Comparison of ENCODE assay signal across 31 cellular contexts in the genomic region with DNA sequence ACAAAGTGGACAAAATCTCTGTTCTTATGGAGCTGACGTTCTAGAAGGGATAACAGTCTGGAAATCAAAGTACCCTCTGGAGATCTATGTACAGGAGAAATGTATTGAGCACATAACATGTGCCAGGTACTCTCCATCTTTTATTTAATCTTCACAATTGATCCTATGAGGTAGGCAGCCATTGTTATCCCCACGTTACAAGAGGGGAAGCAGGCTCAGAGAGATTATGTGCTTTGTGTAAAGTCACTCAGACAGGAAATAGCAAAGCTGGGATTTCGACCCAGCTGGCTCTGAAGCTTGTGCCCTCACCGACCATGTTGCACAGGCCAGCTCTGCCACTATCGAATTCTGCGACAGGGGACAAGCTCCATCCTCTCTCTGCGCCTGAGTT. TPM values are rescaled to one million over a fixed set of nuclear protein-coding genes. Genes with fewer than 3 reads are reported as not detected.
A peak's percentile ranks its signal among the peaks of the same experiment; 100 is the strongest.
DNase-seq lines count a peak whose midpoint lies in the region; ATAC-seq and TF ChIP-seq lines count a peak whose summit lies in the region.
"Had no signal": no experiment of that assay in that cellular context is flagged by ENCODE, and none has a peak within 500 bp of the region (broad histone marks: within the 10 kb centered on the region; RNA-seq: fewer than 3 reads in every experiment).

No MANE protein-coding gene starts in this region.

- ATAC-seq in GM19467 (IDR thresholded peaks at IDR 0.05; ENCODE audit: unreplicated experiment) (no peak), GM19023 (IDR thresholded peaks at IDR 0.05; ENCODE audit: unreplicated experiment) (no peak)
- ATAC-seq: activated T-cell treated with anti-CD3 and anti-CD28 coated beads, Interleukin-2, amount 50 U/mL, for 72 hours; body of pancreas; lower lobe of right lung; naive thymus-derived CD4-positive, alpha-beta T cell had no signal

- POLR2A ChIA-PET in AG04450 (lab: Yijun Ruan, JAX), result no interaction called here

- H3K9me3 ChIP-seq in AG04450 (ENCODE audit: control insufficient read depth, insufficient read depth, low read length), result no peaks in the 10 kb centered on the region; the same call in 1 of the 2 replicates
- no peaks in the 10 kb centered on the region for H3K9me3 ChIP-seq in esophagus squamous epithelium
- H3K9me3 ChIP-seq: body of pancreas, lower lobe of right lung, MG63, sigmoid colon, upper lobe of left lung had no signal

- no peaks in the 10 kb centered on the region for H3K27me3 Mint-ChIP-seq in osteocyte (ENCODE audit: unreplicated experiment)
- H3K27me3 Mint-ChIP-seq: naive thymus-derived CD4-positive, alpha-beta T cell had no signal

- CTCF ChIA-PET in AG04450 (lab: Charles Lee), result interaction anchor here (1.2 to 1.3 kb wide), 2 partner anchors 11 to 85 kb away, joined by 3 to 5 read pairs; no protein-coding TSS in a partner anchor

- TF ChIP-seq CTCF in AG04450 (IDR thresholded peaks at IDR 0.05; ENCODE audit: low read depth, low read length), result no peak
- TF ChIP-seq CTCF in esophagus squamous epithelium (IDR thresholded peaks at IDR 0.05), result no peak
- TF ChIP-seq CTCF in osteocyte (IDR thresholded peaks at IDR 0.05), result no peak

- no peak for TF ChIP-seq POLR2A in esophagus squamous epithelium (IDR thresholded peaks at IDR 0.05)

- H3K9me3 Mint-ChIP-seq in osteocyte (ENCODE audit: unreplicated experiment), result no peaks in the 10 kb centered on the region
- H3K9me3 Mint-ChIP-seq: activated CD4-positive, alpha-beta memory T cell treated with anti-CD3 and anti-CD28 coated beads for 36 hours; activated T-cell treated with anti-CD3 and anti-CD28 coated beads, Interleukin-2, amount 50 U/mL, for 72 hours; CD4-positive, alpha-beta memory T cell; naive thymus-derived CD4-positive, alpha-beta T cell; T-helper 2 cell treated with Interferon-gamma antibody and Interleukin-4, amounts not matched to agents 5 μg/mL and 100 μg/mL, for 36 hours had no signal

- DNase-seq in AG04450 (ENCODE audit: low read depth, low spot score) (no peak), NCI-H82 (lab: John Stamatoyannopoulos, UW) (peak; percentile 67), esophagus squamous epithelium (lab: John Stamatoyannopoulos, UW) (no peak), osteocyte (ENCODE audit: extremely low spot score, unreplicated experiment) (no peak), SIG-M5 (lab: John Stamatoyannopoulos, UW) (no peak)
- no peak for DNase-seq in stimulated activated CD4-positive, alpha-beta T cell treated with anti-CD3 and anti-CD28 coated beads, Interleukin-1b, Interleukin-23, amount 100 ng/mL, for 48 hours
- DNase-seq: activated CD4-positive, alpha-beta memory T cell treated with anti-CD3 and anti-CD28 coated beads for 36 hours; activated CD4-positive, alpha-beta T cell treated with anti-CD3 and anti-CD28 coated beads for 1 hour; activated T-cell treated with anti-CD3 and anti-CD28 coated beads, Interleukin-2, amount 50 U/mL, for 72 hours; body of pancreas; CD4-positive, alpha-beta memory T cell; DMS 273 treated with DMSO at 0.1 percent for 48 hours; HCEC 1CT; lower lobe of right lung; MG63; naive thymus-derived CD4-positive, alpha-beta T cell; NCI-H1105 treated with DMSO at 0.1 percent for 48 hours; NCI-H2081 treated with DMSO at 0.1 percent for 48 hours; NCI-H345; occipital lobe; sigmoid colon; stimulated activated CD4-positive, alpha-beta T cell treated with anti-CD3 and anti-CD28 coated beads, Interleukin-4, amount 100 ng/mL, for 4 hours had no signal

- peaks cover 11 to 92% (median 42%) of the 10 kb centered on the region in 3 donors for H3K4me1 ChIP-seq in esophagus squamous epithelium

- no peak overlapping the region for H3K4me3 ChIP-seq in AG04450 (ENCODE audit: low read depth, low read length)
- no peak overlapping the region for H3K4me3 ChIP-seq in esophagus squamous epithelium
- H3K4me3 ChIP-seq: body of pancreas, lower lobe of right lung, MG63, sigmoid colon, upper lobe of left lung had no signal

- peaks cover 0 to 11% (median 0%) of the 10 kb centered on the region in 3 donors for H3K36me3 ChIP-seq in esophagus squamous epithelium

- H3K27me3 ChIP-seq in AG04450 (ENCODE audit: control insufficient read depth, insufficient read depth, low read length), result no peaks in the 10 kb centered on the region
- H3K27me3 ChIP-seq in esophagus squamous epithelium, result peaks cover 0 to 26% (median 0%) of the 10 kb centered on the region in 4 donors
- H3K27me3 ChIP-seq: body of pancreas, MG63, sigmoid colon, upper lobe of left lung had no signal

- intact Hi-C loops in esophagus squamous epithelium (cut with DNase I), result no loop called here

- peak overlapping the region; percentile 78 for H3K27ac Mint-ChIP-seq in osteocyte (ENCODE audit: unreplicated experiment)
- H3K27ac Mint-ChIP-seq: activated CD4-positive, alpha-beta memory T cell treated with anti-CD3 and anti-CD28 coated beads for 36 hours; activated T-cell treated with anti-CD3 and anti-CD28 coated beads, Interleukin-2, amount 50 U/mL, for 72 hours; CD4-positive, alpha-beta memory T cell; naive thymus-derived CD4-positive, alpha-beta T cell; T-helper 2 cell treated with Interferon-gamma antibody and Interleukin-4, amounts not matched to agents 5 μg/mL and 100 μg/mL, for 36 hours had no signal

- peaks cover 90% of the 10 kb centered on the region for H3K4me1 Mint-ChIP-seq in osteocyte (ENCODE audit: unreplicated experiment)
- H3K4me1 Mint-ChIP-seq: CD4-positive, alpha-beta memory T cell had no signal

- no peak overlapping the region for H3K4me3 Mint-ChIP-seq in osteocyte (ENCODE audit: unreplicated experiment)
- H3K4me3 Mint-ChIP-seq: activated CD4-positive, alpha-beta memory T cell treated with anti-CD3 and anti-CD28 coated beads for 36 hours; activated T-cell treated with anti-CD3 and anti-CD28 coated beads, Interleukin-2, amount 50 U/mL, for 72 hours; CD4-positive, alpha-beta memory T cell; naive thymus-derived CD4-positive, alpha-beta T cell; T-helper 2 cell treated with Interferon-gamma antibody and Interleukin-4, amounts not matched to agents 5 μg/mL and 100 μg/mL, for 36 hours had no signal

- 20 to 52% methylated on average over 5 to 7 of the region's 7 CpGs for WGBS in esophagus squamous epithelium, 2 donors

- H3K27ac ChIP-seq in AG04450 (ENCODE audit: low read depth, low read length), result peak overlapping the region; percentile 40
- H3K27ac ChIP-seq in esophagus squamous epithelium, result peak overlapping the region in 3 of 4 donors; percentile 87 to 94 (median 91)
- H3K27ac ChIP-seq: body of pancreas, KMS-11, lower lobe of right lung had no signal

- H3K36me3 Mint-ChIP-seq in osteocyte (ENCODE audit: unreplicated experiment), result peaks cover 62% of the 10 kb centered on the region
- H3K36me3 Mint-ChIP-seq: activated CD4-positive, alpha-beta memory T cell treated with anti-CD3 and anti-CD28 coated beads for 36 hours; CD4-positive, alpha-beta memory T cell had no signal

RNA-seq across cellular contexts. Expression of a gene that starts 21.5 kb away (rescaled TPM):
- 118 and 149 TPM in 2 replicates for polyA plus RNA-seq in AG04450 (2011; rRNA removed)
- polyA minus RNA-seq in AG04450 (2011; rRNA and poly(A)+ RNA removed), result 317 and 389 TPM in 2 replicates
- total RNA-seq in esophagus squamous epithelium, result 10 to 100 TPM in 3 of 4 donors, 1 to 10 TPM in 1; 5.6 to 51.7 (median 31.0) TPM
- total RNA-seq in osteocyte, result 1,093 and 1,131 TPM in 2 replicates
- total RNA-seq: CD4-positive, alpha-beta memory T cell had no signal
- polyA plus RNA-seq: CD4-positive, alpha-beta memory T cell had no signal

RNA-seq across cellular contexts. Expression of a gene that starts 32.4 kb away (rescaled TPM):
- polyA plus RNA-seq in AG04450 (2011; rRNA removed), result 0.30 and 0.41 TPM in 2 replicates
- 0.26 TPM in 1 of 2 replicates, not detected in the other for polyA minus RNA-seq in AG04450 (2011; rRNA and poly(A)+ RNA removed)
- not detected for total RNA-seq in esophagus squamous epithelium
- 0.71 and 1.0 TPM in 2 replicates for total RNA-seq in osteocyte
- total RNA-seq: activated CD4-positive, alpha-beta memory T cell treated with anti-CD3 and anti-CD28 coated beads for 36 hours; activated T-cell treated with anti-CD3 and anti-CD28 coated beads, Interleukin-2, amount 50 U/mL, for 72 hours; body of pancreas; CD4-positive, alpha-beta memory T cell; cerebellum; lower lobe of right lung; naive thymus-derived CD4-positive, alpha-beta T cell; occipital lobe; pulmonary artery endothelial cell had no signal
- polyA plus RNA-seq: CD4-positive, alpha-beta memory T cell; naive thymus-derived CD4-positive, alpha-beta T cell had no signal

RNA-seq across cellular contexts. Expression of a gene that starts 47.8 kb away (rescaled TPM):
- 0.09 and 0.12 TPM in 2 replicates for polyA plus RNA-seq in AG04450 (2011; rRNA removed)
- 0.69 TPM in 1 of 2 replicates, not detected in the other for polyA minus RNA-seq in AG04450 (2011; rRNA and poly(A)+ RNA removed)
- total RNA-seq in esophagus squamous epithelium (10 to 100 TPM in 2 of 4 donors, 1 to 10 TPM in 2; 4.3 to 38.7 (median 15.1) TPM), osteocyte (1.1 and 1.2 TPM in 2 replicates)
- total RNA-seq: pulmonary artery endothelial cell had no signal

RNA-seq across cellular contexts. Expression of a gene that starts 55.7 kb away (rescaled TPM):
- not detected in 2 replicates for polyA plus RNA-seq in AG04450 (2011; rRNA removed)
- 0.09 and 0.18 TPM in 2 replicates for polyA minus RNA-seq in AG04450 (2011; rRNA and poly(A)+ RNA removed)
- total RNA-seq in esophagus squamous epithelium (not detected), osteocyte (not detected in 2 replicates)
- total RNA-seq: activated CD4-positive, alpha-beta memory T cell treated with anti-CD3 and anti-CD28 coated beads for 36 hours; activated T-cell treated with anti-CD3 and anti-CD28 coated beads, Interleukin-2, amount 50 U/mL, for 72 hours; body of pancreas; CD4-positive, alpha-beta memory T cell; kidney epithelial cell; lower lobe of right lung; naive thymus-derived CD4-positive, alpha-beta T cell; pulmonary artery endothelial cell; sigmoid colon had no signal
- polyA plus RNA-seq: adipose tissue; CD4-positive, alpha-beta memory T cell; naive thymus-derived CD4-positive, alpha-beta T cell had no signal

Comparison
In these comparisons a context has a peak if more than half of its experiments do, and no peak if none do; other contexts are left out.
1. RNA of a gene that starts 21.5 kb away (total RNA-seq): 1,093 to 1,131 TPM in osteocyte; 5.6 to 51.7 TPM in esophagus squamous epithelium; every median in the first group is over 10 times any median in the second.